In genomic region chr3:58230876-58231552, GRCh38 we compare ENCODE assay signal across 20 cellular contexts. TPM values are rescaled to one million over a fixed set of nuclear protein-coding genes. Genes with fewer than 3 reads are reported as not detected.
DNase-seq lines count a peak whose midpoint lies in the region; ATAC-seq, FAIRE-seq and TF ChIP-seq lines count a peak whose summit lies in the region.
"Had no signal": no experiment of that assay in that cellular context is flagged by ENCODE, and none has a peak within 500 bp of the region (broad histone marks: within the 10 kb centered on the region; RNA-seq: fewer than 3 reads in every experiment).

No MANE protein-coding gene starts in this region.

- H3K4me3 ChIP-seq in liver (ENCODE audit: low read depth in 1 of 3, low read length in 3 of 3) = no peak overlapping the region
- H3K4me3 ChIP-seq in HepG2 (replicated peaks in 1 of 3; ENCODE audit: insufficient read depth in 1 of 3, low read depth in 2 of 3, low read length in 3 of 3) = no peak overlapping the region
- no peak overlapping the region for H3K4me3 ChIP-seq in PC-3 (ENCODE audit: low read length)
- H3K4me3 ChIP-seq in keratinocyte (ENCODE audit: control insufficient read depth in 2 of 3, extremely low read depth in 1 of 3, insufficient read depth in 2 of 3, low read depth in 1 of 3, low read length in 3 of 3) = no peak overlapping the region
- H3K4me3 ChIP-seq in gastrocnemius medialis = no peak overlapping the region
- H3K4me3 ChIP-seq: GM12878 had no signal

- H3K4me3 Mint-ChIP-seq in stimulated activated naive B cell treated with anti-CD40 and anti-IgM and Interleukin-4, amounts not matched to agents 10 μg/mL and 1 μg/mL and 100 μg/mL, for 72 hours = no peak overlapping the region
- H3K4me3 Mint-ChIP-seq: CD8-positive, alpha-beta memory T cell; H9 had no signal

- H3K36me3 ChIP-seq in liver (ENCODE audit: control insufficient read depth in 4 of 4, insufficient read depth in 3 of 4, low read depth in 1 of 4, low read length in 3 of 4) (no peaks in the 10 kb centered on the region), HepG2 (replicated peaks in 1 of 2; ENCODE audit: control insufficient read depth in 1 of 2, insufficient read depth in 2 of 2, low read length in 2 of 2) (no peaks in the 10 kb centered on the region), PC-3 (ENCODE audit: low read depth, low read length) (no peaks in the 10 kb centered on the region), keratinocyte (ENCODE audit: control insufficient read depth in 2 of 2, extremely low read depth in 1 of 2, insufficient read depth in 2 of 2, low read length in 2 of 2) (no peaks in the 10 kb centered on the region), gastrocnemius medialis (no peaks in the 10 kb centered on the region)
- H3K36me3 ChIP-seq: BE2C had no signal

- dilution Hi-C loops in keratinocyte (cut with MboI; ENCODE audit: extremely low pct_ligation_motif_present, low sequenced_read_pairs) = no loop called here

- H4K20me1 ChIP-seq in HepG2 (ENCODE audit: insufficient read depth, low read length) = no peaks in the 10 kb centered on the region
- H4K20me1 ChIP-seq in PC-3 (ENCODE audit: low read length) = no peaks in the 10 kb centered on the region
- no peaks in the 10 kb centered on the region for H4K20me1 ChIP-seq in keratinocyte (ENCODE audit: control insufficient read depth, extremely low read depth, insufficient read depth, low read length)

- no TSS peak for BruUV-seq in HepG2 (replicated peaks; lab: Mats Ljungman, UMichigan)
- BruUV-seq in PC-3 (replicated peaks; lab: Mats Ljungman, UMichigan) = no TSS peak

- H3K27me3 ChIP-seq in liver (ENCODE audit: control insufficient read depth in 4 of 4, insufficient read depth in 4 of 4, low read length in 3 of 4) (no peaks in the 10 kb centered on the region), HepG2 (ENCODE audit: control insufficient read depth in 1 of 2, insufficient read depth in 2 of 2, low read length in 2 of 2) (peaks cover 1 to 9% of the 10 kb centered on the region in 2 experiments; a peak in 3 of 5 replicates), PC-3 (ENCODE audit: low read length) (no peaks in the 10 kb centered on the region), keratinocyte (ENCODE audit: control insufficient read depth, extremely low read depth, insufficient read depth, low read length) (no peaks in the 10 kb centered on the region), gastrocnemius medialis (no peaks in the 10 kb centered on the region)
- H3K27me3 ChIP-seq: BE2C had no signal

- TF ChIP-seq POLR2A in HepG2 (IDR thresholded peaks at IDR 0.05; ENCODE audit: insufficient read depth in 1 of 2, low read depth in 2 of 2, low read length in 2 of 2) (no peak), gastrocnemius medialis (IDR thresholded peaks at IDR 0.05) (no peak)

- peak overlapping the region; percentile 65 to 80 for H3K27ac ChIP-seq in liver (ENCODE audit: low read depth in 1 of 2, low read length in 2 of 2)
- no peak overlapping the region for H3K27ac ChIP-seq in HepG2 (ENCODE audit: extremely low read length, insufficient read depth, low read length)
- H3K27ac ChIP-seq in PC-3 (ENCODE audit: low read length) = no peak overlapping the region
- no peak overlapping the region for H3K27ac ChIP-seq in keratinocyte (ENCODE audit: control insufficient read depth, insufficient read depth, low read length)
- H3K27ac ChIP-seq in gastrocnemius medialis = no peak overlapping the region

- FAIRE-seq in HepG2 (lab: Jason Lieb, UNC) (no peak), keratinocyte (lab: Jason Lieb, UNC) (peak; percentile 13)
- FAIRE-seq: GM12878, GM18507 had no signal

- POLR2A ChIA-PET in HepG2 (lab: Yijun Ruan, JAX) (no interaction called here), PC-3 (lab: Charles Lee; ENCODE audit: unreplicated experiment) (interaction anchor here (0.6 kb wide), 1 partner anchor 1790 kb away, joined by 3 read pairs; no protein-coding TSS in a partner anchor)

- H3K79me2 ChIP-seq in HepG2 (ENCODE audit: insufficient read depth, low read length) = no peaks in the 10 kb centered on the region
- H3K79me2 ChIP-seq in PC-3 (ENCODE audit: low read length) = no peaks in the 10 kb centered on the region
- no peaks in the 10 kb centered on the region for H3K79me2 ChIP-seq in keratinocyte (ENCODE audit: control insufficient read depth, insufficient read depth, low read length)

- no peak overlapping the region for H3K4me2 ChIP-seq in HepG2 (ENCODE audit: low read depth, low read length)
- H3K4me2 ChIP-seq in PC-3 (ENCODE audit: low read length) = no peak overlapping the region
- H3K4me2 ChIP-seq in keratinocyte (ENCODE audit: control insufficient read depth, extremely low read depth, insufficient read depth, low read depth, low read length) = no peak overlapping the region

- no peaks in the 10 kb centered on the region for H3K9me1 ChIP-seq in keratinocyte (ENCODE audit: control insufficient read depth, extremely low read depth, insufficient read depth, low read length)

- in situ Hi-C loops in HepG2 (cut with HindIII; ENCODE audit: extremely low pct_ligation_motif_present, low pct_unique_long_range_greater_than_20kb) (no loop called here), gastrocnemius medialis (cut with MboI; ENCODE audit: low sequenced_read_pairs in 4 of 4) (loop anchor here in 1 of 4 donors (10.0 kb wide), 1 partner anchor 74 kb away; the partner anchor contains the start of genes HTD2 and RPP14)

- H2AFZ ChIP-seq in HepG2 (ENCODE audit: low read length) (no peak overlapping the region), PC-3 (ENCODE audit: low read length) (no peak overlapping the region), keratinocyte (ENCODE audit: control insufficient read depth, low read length) (no peak overlapping the region)

- TF ChIP-seq EP300 in HepG2 (IDR thresholded peaks at IDR 0.05; ENCODE audit: low read depth in 2 of 2, low read length in 2 of 2) (no peak), HepG2 (CRISPR knock-in tag; IDR thresholded peaks at IDR 0.05; ENCODE audit: borderline replicate concordance) (no peak)

- H3K4me1 ChIP-seq in liver (ENCODE audit: control insufficient read depth in 4 of 4, insufficient read depth in 4 of 4, low read length in 3 of 4) = no peaks in the 10 kb centered on the region
- H3K4me1 ChIP-seq in HepG2 (ENCODE audit: insufficient read depth, low read length) = peaks cover 28% of the 10 kb centered on the region
- H3K4me1 ChIP-seq in PC-3 (ENCODE audit: insufficient read depth, low read length) = peaks cover 10% of the 10 kb centered on the region
- peaks cover 11% of the 10 kb centered on the region for H3K4me1 ChIP-seq in keratinocyte (ENCODE audit: control insufficient read depth, extremely low read depth, insufficient read depth, low read length)
- no peaks in the 10 kb centered on the region for H3K4me1 ChIP-seq in gastrocnemius medialis
- H3K4me1 ChIP-seq: BE2C, Caco-2 had no signal

- H3K27me3 Mint-ChIP-seq in stimulated activated naive B cell treated with anti-CD40 and anti-IgM and Interleukin-4, amounts not matched to agents 10 μg/mL and 1 μg/mL and 100 μg/mL, for 72 hours = no peaks in the 10 kb centered on the region

- ATAC-seq in HepG2 (no peak), PC-3 (peak; percentile 11; the same call in 1 of the 2 replicates), gastrocnemius medialis (no peak)
- ATAC-seq in stimulated activated naive B cell treated with anti-CD40 and anti-IgM and Interleukin-4, amounts not matched to agents 10 μg/mL and 1 μg/mL and 100 μg/mL, for 72 hours (replicated peaks) = no peak
- ATAC-seq: GM12878 had no signal

- H3K9ac ChIP-seq in liver (ENCODE audit: low read depth in 1 of 2, low read length in 2 of 2) = peak overlapping the region in 1 of 2 donors; percentile 42
- H3K9ac ChIP-seq in HepG2 (ENCODE audit: insufficient read depth, low read depth, low read length) = no peak overlapping the region
- no peak overlapping the region for H3K9ac ChIP-seq in PC-3 (ENCODE audit: low read length)
- no peak overlapping the region for H3K9ac ChIP-seq in keratinocyte (ENCODE audit: control insufficient read depth, extremely low read depth, insufficient read depth, low read length)

- no peaks in the 10 kb centered on the region for H3K9me2 ChIP-seq in PC-3 (replicated peaks; ENCODE audit: low read length)

- TF ChIP-seq CTCF in liver (IDR thresholded peaks at IDR 0.05; ENCODE audit: low read depth, low read length, missing input control) (no peak), HepG2 (CRISPR knock-in tag; IDR thresholded peaks at IDR 0.05) (no peak), PC-3 (conservative IDR thresholded peaks at IDR 0.05; ENCODE audit: low read depth, low read length) (no peak), keratinocyte (optimal IDR thresholded peaks at IDR 0.05 in 1 of 3, IDR thresholded peaks at IDR 0.05 in 1 of 3, conservative IDR thresholded peaks at IDR 0.05 in 1 of 3; ENCODE audit: extremely low read depth in 1 of 3, insufficient read depth in 2 of 3, low read length in 3 of 3) (no peak), gastrocnemius medialis (IDR thresholded peaks at IDR 0.05 in 4 of 5, conservative IDR thresholded peaks at IDR 0.05 in 1 of 5) (no peak)

- H3K9me3 ChIP-seq in liver (ENCODE audit: control insufficient read depth in 4 of 4, low read length in 3 of 4) (no peaks in the 10 kb centered on the region), HepG2 (ENCODE audit: low read length) (no peaks in the 10 kb centered on the region), PC-3 (ENCODE audit: low read length) (no peaks in the 10 kb centered on the region), keratinocyte (ENCODE audit: control insufficient read depth, low read depth, low read length) (no peaks in the 10 kb centered on the region), gastrocnemius medialis (no peaks in the 10 kb centered on the region)
- H3K9me3 ChIP-seq: BE2C, Caco-2 had no signal

- H3F3A ChIP-seq in PC-3 (ENCODE audit: low read length, unreplicated experiment) = no peaks in the 10 kb centered on the region

- DNase-seq in HepG2 (ENCODE audit: low spot score) (no peak), PC-3 (no peak), keratinocyte (ENCODE audit: low read depth, low spot score) (no peak), GM19238 (ENCODE audit: insufficient read length, low spot score) (no peak), gastrocnemius medialis (no peak)
- no peak for DNase-seq in stimulated activated naive B cell treated with anti-CD40 and anti-IgM and Interleukin-4, amounts not matched to agents 10 μg/mL and 1 μg/mL and 100 μg/mL, for 72 hours
- no peak for DNase-seq in effector CD4-positive, alpha-beta T cell
- DNase-seq: 8988T; ACHN; BE2C; Caco-2; CD8-positive, alpha-beta memory T cell; DMS79; GOT3; H9 had no signal

- CTCF ChIA-PET in HepG2 (lab: Yijun Ruan, JAX; ENCODE audit: low intra/inter-chr PET ratio, low total read pairs) (no interaction called here), PC-3 (lab: Charles Lee) (interaction anchor here (1.8 kb wide), 1 partner anchor 13 kb away, joined by 7 read pairs; no protein-coding TSS in a partner anchor)

- no peaks in the 10 kb centered on the region for H3K36me3 Mint-ChIP-seq in stimulated activated naive B cell treated with anti-CD40 and anti-IgM and Interleukin-4, amounts not matched to agents 10 μg/mL and 1 μg/mL and 100 μg/mL, for 72 hours
- H3K36me3 Mint-ChIP-seq: CD8-positive, alpha-beta memory T cell had no signal

- peak; percentile 45 to 52 for TF ChIP-seq RAD21 in liver (IDR thresholded peaks at IDR 0.05)
- no peak for TF ChIP-seq RAD21 in HepG2 (CRISPR knock-in tag; IDR thresholded peaks at IDR 0.05)

- intact Hi-C loops in HepG2 (cut with micrococcal nuclease; ENCODE audit: unreplicated experiment) (no loop called here), PC-3 (cut with micrococcal nuclease) (no loop called here), gastrocnemius medialis (cut with DNase I; ENCODE audit: low total_unique reads) (no loop called here)

- H3K9me3 Mint-ChIP-seq in stimulated activated naive B cell treated with anti-CD40 and anti-IgM and Interleukin-4, amounts not matched to agents 10 μg/mL and 1 μg/mL and 100 μg/mL, for 72 hours = no peaks in the 10 kb centered on the region
- H3K9me3 Mint-ChIP-seq: CD8-positive, alpha-beta memory T cell; H9 had no signal

- WGBS in liver = 0% methylated on average over 1 of the region's 1 CpG
- WGBS in HepG2 (ENCODE audit: low lambda C conversion rate) = 0% methylated on average over 1 of the region's 1 CpG

- peak overlapping the region; percentile 27 for H3K27ac Mint-ChIP-seq in stimulated activated naive B cell treated with anti-CD40 and anti-IgM and Interleukin-4, amounts not matched to agents 10 μg/mL and 1 μg/mL and 100 μg/mL, for 72 hours
- H3K27ac Mint-ChIP-seq: CD8-positive, alpha-beta memory T cell; H9 had no signal

- H3K4me1 Mint-ChIP-seq in stimulated activated naive B cell treated with anti-CD40 and anti-IgM and Interleukin-4, amounts not matched to agents 10 μg/mL and 1 μg/mL and 100 μg/mL, for 72 hours = peaks cover 32 to 50% of the 10 kb centered on the region in 2 donors
- H3K4me1 Mint-ChIP-seq: CD8-positive, alpha-beta memory T cell; H9 had no signal

RNA-seq across cellular contexts. Expression of gene ABHD6, which starts 6.6 kb away (rescaled TPM):
- total RNA-seq in liver = 10 to 100 TPM; 19.8 to 60.9 TPM
- polyA plus RNA-seq in liver = 10 to 100 TPM; 36.5 to 40.1 TPM
- total RNA-seq in HepG2 (2016; rRNA removed; fragmentation: Illumina TruSeq; extraction: Trizol) = 5.7 and 9.0 TPM in 2 replicates
- total RNA-seq in HepG2 (2016; cell fraction: cytosol; rRNA removed; fragmentation: Illumina TruSeq; extraction: Trizol; ENCODE audit: low read depth) = 4.3 and 4.9 TPM in 2 replicates
- total RNA-seq in HepG2 (2016; cell fraction: insoluble cytoplasmic fraction; rRNA removed; fragmentation: Illumina TruSeq; extraction: Trizol) = 4.8 and 8.8 TPM in 2 replicates
- 7.3 and 7.9 TPM in 2 replicates for total RNA-seq in HepG2 (2016; cell fraction: membrane; rRNA removed; fragmentation: Illumina TruSeq; extraction: Trizol)
- total RNA-seq in HepG2 (2016; cell fraction: nucleus; rRNA removed; fragmentation: Illumina TruSeq; extraction: Trizol) = 7.5 and 8.4 TPM in 2 replicates
- 16.5 and 17.2 TPM in 2 replicates for polyA plus RNA-seq in HepG2 (2011; rRNA removed)
- polyA plus RNA-seq in HepG2 (2011; cell fraction: cytosol; rRNA removed) = 17.9 and 18.6 TPM in 2 replicates
- 10.2 and 11.0 TPM in 2 replicates for polyA plus RNA-seq in HepG2 (2011; cell fraction: nucleus; rRNA removed)
- 7.6 and 9.4 TPM in 2 replicates for polyA plus RNA-seq in HepG2 (2012)
- polyA plus RNA-seq in HepG2 (2016; cell fraction: cytosol; fragmentation: Illumina TruSeq; extraction: Trizol; ENCODE audit: low read depth) = 3.4 and 4.3 TPM in 2 replicates
- polyA plus RNA-seq in HepG2 (2016; cell fraction: insoluble cytoplasmic fraction; fragmentation: Illumina TruSeq; extraction: Trizol; ENCODE audit: low read depth) = 4.7 and 5.8 TPM in 2 replicates
- polyA plus RNA-seq in HepG2 (2016; cell fraction: membrane; fragmentation: Illumina TruSeq; extraction: Trizol; ENCODE audit: low read depth) = 4.9 and 6.1 TPM in 2 replicates
- polyA plus RNA-seq in HepG2 (2016; cell fraction: nucleus; fragmentation: Illumina TruSeq; extraction: Trizol; ENCODE audit: insufficient read depth, low read depth) = 9.1 and 12.2 TPM in 2 replicates
- polyA minus RNA-seq in HepG2 (2011; rRNA and poly(A)+ RNA removed; ENCODE audit: low replicate concordance) = 34.5 and 67.6 TPM in 2 replicates
- 10.7 and 12.8 TPM in 2 replicates for polyA minus RNA-seq in HepG2 (2011; cell fraction: cytosol; rRNA and poly(A)+ RNA removed)
- 12.6 and 14.9 TPM in 2 replicates for polyA minus RNA-seq in HepG2 (2011; cell fraction: nucleus; rRNA and poly(A)+ RNA removed)
- 11.6 and 13.4 TPM in 2 replicates for total RNA-seq in PC-3 (2014; rRNA removed)
- polyA plus RNA-seq in keratinocyte = 13.6 to 21.5 TPM (median 15.2 TPM) in 3 replicates
- polyA plus RNA-seq in keratinocyte (2011; ENCODE audit: low read depth) = 14.6 TPM
- polyA plus RNA-seq in keratinocyte (2011; cell fraction: cytosol; rRNA removed) = 12.4 and 15.5 TPM in 2 replicates
- 20.1 and 24.9 TPM in 2 replicates for polyA plus RNA-seq in keratinocyte (2011; cell fraction: nucleus; rRNA removed)
- polyA plus RNA-seq in keratinocyte (2012; ENCODE audit: low replicate concordance) = 9.0 and 15.8 TPM in 2 replicates
- 24.6 to 29.0 TPM (median 27.1 TPM) in 3 replicates for polyA minus RNA-seq in keratinocyte
- 18.6 TPM for polyA minus RNA-seq in keratinocyte (2011; cell fraction: cytosol; rRNA and poly(A)+ RNA removed)
- polyA minus RNA-seq in keratinocyte (2011; cell fraction: nucleus; rRNA and poly(A)+ RNA removed) = 14.1 and 21.5 TPM in 2 replicates
- total RNA-seq in gastrocnemius medialis = 10 to 100 TPM in 2 of 4 donors, 1 to 10 TPM in 2; 5.8 to 14.0 (median 9.6) TPM

RNA-seq across cellular contexts. Expression of gene DNASE1L3, which starts 20.2 kb away (rescaled TPM):
- total RNA-seq in liver (100 to 1,000 TPM in 1 of 2 donors, 10 to 100 TPM in 1; 76.1 to 162 TPM), HepG2 (2016; rRNA removed; fragmentation: Illumina TruSeq; extraction: Trizol) (0.55 and 0.86 TPM in 2 replicates), PC-3 (2014; rRNA removed) (0.36 and 0.63 TPM in 2 replicates), gastrocnemius medialis (under 1 TPM in 2 of 4 donors, not detected in 2; 0.29 to 0.42 TPM)
- polyA plus RNA-seq in liver (100 to 1,000 TPM in 1 of 2 donors, 10 to 100 TPM in 1; 94.5 to 201 TPM), HepG2 (2011; rRNA removed) (1.0 and 1.7 TPM in 2 replicates), keratinocyte (0.77 to 2.1 TPM (median 1.9 TPM) in 3 replicates)
- 0.30 TPM in 1 of 2 replicates, not detected in the other for total RNA-seq in HepG2 (2016; cell fraction: cytosol; rRNA removed; fragmentation: Illumina TruSeq; extraction: Trizol; ENCODE audit: low read depth)
- 0.61 and 0.73 TPM in 2 replicates for total RNA-seq in HepG2 (2016; cell fraction: insoluble cytoplasmic fraction; rRNA removed; fragmentation: Illumina TruSeq; extraction: Trizol)
- 0.53 and 1.1 TPM in 2 replicates for total RNA-seq in HepG2 (2016; cell fraction: membrane; rRNA removed; fragmentation: Illumina TruSeq; extraction: Trizol)
- 0.22 TPM in 1 of 2 replicates, not detected in the other for total RNA-seq in HepG2 (2016; cell fraction: nucleus; rRNA removed; fragmentation: Illumina TruSeq; extraction: Trizol)
- 1.0 and 1.3 TPM in 2 replicates for polyA plus RNA-seq in HepG2 (2011; cell fraction: cytosol; rRNA removed)
- 0.43 and 0.51 TPM in 2 replicates for polyA plus RNA-seq in HepG2 (2011; cell fraction: nucleus; rRNA removed)
- polyA plus RNA-seq in HepG2 (2012) = 0.33 and 2.5 TPM in 2 replicates
- polyA plus RNA-seq in HepG2 (2016; cell fraction: cytosol; fragmentation: Illumina TruSeq; extraction: Trizol; ENCODE audit: low read depth) = 0.27 and 0.35 TPM in 2 replicates
- polyA plus RNA-seq in HepG2 (2016; cell fraction: insoluble cytoplasmic fraction; fragmentation: Illumina TruSeq; extraction: Trizol; ENCODE audit: low read depth) = 0.44 and 0.59 TPM in 2 replicates
- 0.34 and 0.37 TPM in 2 replicates for polyA plus RNA-seq in HepG2 (2016; cell fraction: membrane; fragmentation: Illumina TruSeq; extraction: Trizol; ENCODE audit: low read depth)
- 0.55 TPM in 1 of 2 replicates, not detected in the other for polyA plus RNA-seq in HepG2 (2016; cell fraction: nucleus; fragmentation: Illumina TruSeq; extraction: Trizol; ENCODE audit: insufficient read depth, low read depth)
- 0.14 and 1.8 TPM in 2 replicates for polyA minus RNA-seq in HepG2 (2011; rRNA and poly(A)+ RNA removed; ENCODE audit: low replicate concordance)
- polyA minus RNA-seq in HepG2 (2011; cell fraction: cytosol; rRNA and poly(A)+ RNA removed) = 0.88 TPM in 1 of 2 replicates, not detected in the other
- polyA minus RNA-seq in HepG2 (2011; cell fraction: nucleus; rRNA and poly(A)+ RNA removed) = 0.77 and 0.87 TPM in 2 replicates
- 1.2 TPM for polyA plus RNA-seq in keratinocyte (2011; ENCODE audit: low read depth)
- polyA plus RNA-seq in keratinocyte (2011; cell fraction: cytosol; rRNA removed) = 0.52 and 0.58 TPM in 2 replicates
- 1.4 and 1.5 TPM in 2 replicates for polyA plus RNA-seq in keratinocyte (2011; cell fraction: nucleus; rRNA removed)
- polyA plus RNA-seq in keratinocyte (2012; ENCODE audit: low replicate concordance) = 0.61 and 0.69 TPM in 2 replicates
- 2.1 to 5.4 TPM in 2 of 3 replicates, not detected in the other for polyA minus RNA-seq in keratinocyte
- not detected for polyA minus RNA-seq in keratinocyte (2011; cell fraction: cytosol; rRNA and poly(A)+ RNA removed)
- polyA minus RNA-seq in keratinocyte (2011; cell fraction: nucleus; rRNA and poly(A)+ RNA removed) = 1.1 and 1.5 TPM in 2 replicates
- total RNA-seq: CD8-positive, alpha-beta memory T cell; G401; H9; HT1080 had no signal
- polyA plus RNA-seq: CD8-positive, alpha-beta memory T cell had no signal

Comparison
In these comparisons a context has a peak if more than half of its experiments do, and no peak if none do; other contexts are left out.
1. H3K27ac ChIP-seq: peak in liver (2 of 2); none in HepG2 (single experiment), PC-3 (single experiment), keratinocyte (single experiment) and gastrocnemius medialis (0 of 4).
2. RNA of gene DNASE1L3, which starts 20.2 kb away (total RNA-seq): 76.1 to 162 TPM in liver; 0.22 to 1.1 TPM in HepG2, 0.36 to 0.63 TPM in PC-3 and 0.29 to 0.42 TPM in gastrocnemius medialis; every median in the first group is over 10 times any median in the second.